In genomic region chr16:87485792-87486191, GRCh38 we compare ENCODE assay signal across 7 cellular contexts. TPM values are rescaled to one million over a fixed set of nuclear protein-coding genes. Genes with fewer than 3 reads are reported as not detected.
DNase-seq lines count a peak whose midpoint lies in the region; ATAC-seq, FAIRE-seq and TF ChIP-seq lines count a peak whose summit lies in the region.
"Not testable (repeated sequence)": the region's sequence is repeated elsewhere in the genome, so short reads cannot be mapped to it uniquely, and the experiment has no call there.

No MANE protein-coding gene starts in this region.

- ATAC-seq in T-cell (replicated peaks in 1 of 4) = peak in 1 of 4 experiments; percentile 12
- peak; percentile 83 to 85 for ATAC-seq in activated T-cell treated with anti-CD3 and anti-CD28 coated beads, Interleukin-2, amount 50 U/mL, for 72 hours (replicated peaks in 1 of 2)
- ATAC-seq in gastrocnemius medialis = not testable (repeated sequence)

- H3K27ac Mint-ChIP-seq in T-cell = peak overlapping the region; percentile 39 to 62
- H3K27ac Mint-ChIP-seq in activated T-cell treated with anti-CD3 and anti-CD28 coated beads, Interleukin-2, amount 50 U/mL, for 72 hours = peak overlapping the region; percentile 86
- not testable (repeated sequence) for H3K27ac Mint-ChIP-seq in astrocyte (ENCODE audit: unreplicated experiment)

- intact Hi-C loops in esophagus squamous epithelium (cut with DNase I) = not testable (repeated sequence)
- intact Hi-C loops in gastrocnemius medialis (cut with DNase I; ENCODE audit: low total_unique reads) = loop anchor here (5.0 kb wide), 1 partner anchor 78 kb away; no protein-coding TSS in a partner anchor

- H3K9me3 ChIP-seq in astrocyte (ENCODE audit: insufficient read depth, low read depth, low read length); esophagus squamous epithelium; liver (ENCODE audit: control insufficient read depth in 4 of 4, low read length in 3 of 4); gastrocnemius medialis: not testable (repeated sequence)

- in situ Hi-C loops in gastrocnemius medialis (cut with MboI; ENCODE audit: low sequenced_read_pairs in 4 of 4) = not testable (repeated sequence)

- not testable (repeated sequence) for H3K36me3 ChIP-seq in astrocyte (ENCODE audit: insufficient read depth, low read length); esophagus squamous epithelium; liver (ENCODE audit: control insufficient read depth in 4 of 4, insufficient read depth in 3 of 4, low read depth in 1 of 4, low read length in 3 of 4); gastrocnemius medialis

- H3K27me3 ChIP-seq in astrocyte (ENCODE audit: insufficient read depth, low read length); esophagus squamous epithelium; liver (ENCODE audit: control insufficient read depth in 4 of 4, insufficient read depth in 4 of 4, low read length in 3 of 4); gastrocnemius medialis: not testable (repeated sequence)

- FAIRE-seq in GM12891 (lab: Jason Lieb, UNC) = peak; percentile 48
- FAIRE-seq in astrocyte (lab: Jason Lieb, UNC) = not testable (repeated sequence)

- H3K79me2 ChIP-seq in astrocyte (ENCODE audit: insufficient read depth, low read length) = peaks cover 94% of the 10 kb centered on the region

- H3K4me3 ChIP-seq in astrocyte (ENCODE audit: insufficient read depth, low read depth, low read length); esophagus squamous epithelium; liver (ENCODE audit: low read depth in 1 of 3, low read length in 3 of 3); gastrocnemius medialis: not testable (repeated sequence)

- not testable (repeated sequence) for H3K27ac ChIP-seq in astrocyte (ENCODE audit: low read depth, low read length)
- H3K27ac ChIP-seq in esophagus squamous epithelium (peak overlapping the region in 3 of 4 donors; percentile 44 to 80 (median 70)), liver (ENCODE audit: low read depth in 1 of 2, low read length in 2 of 2) (peak overlapping the region; percentile 21 to 37), gastrocnemius medialis (peak overlapping the region in 3 of 4 donors; percentile 14 to 58 (median 45))

- POLR2A ChIA-PET in T-cell (lab: Charles Lee) = not testable (repeated sequence)

- peak overlapping the region; percentile 1 to 71 (median 4) for H3K4me3 Mint-ChIP-seq in T-cell
- H3K4me3 Mint-ChIP-seq in activated T-cell treated with anti-CD3 and anti-CD28 coated beads, Interleukin-2, amount 50 U/mL, for 72 hours = peak overlapping the region; percentile 31 to 85
- not testable (repeated sequence) for H3K4me3 Mint-ChIP-seq in astrocyte (ENCODE audit: unreplicated experiment)

- not testable (repeated sequence) for H3K9me3 Mint-ChIP-seq in T-cell; activated T-cell treated with anti-CD3 and anti-CD28 coated beads, Interleukin-2, amount 50 U/mL, for 72 hours; astrocyte (ENCODE audit: unreplicated experiment)

- TF ChIP-seq RAD21 in liver (IDR thresholded peaks at IDR 0.05) = not testable (repeated sequence)

- H2AFZ ChIP-seq in astrocyte (ENCODE audit: low read depth, low read length) = not testable (repeated sequence)

- H3K9ac ChIP-seq in astrocyte (ENCODE audit: low read length); liver (ENCODE audit: low read depth in 1 of 2, low read length in 2 of 2): not testable (repeated sequence)

- peaks cover 23% of the 10 kb centered on the region for H3K36me3 Mint-ChIP-seq in T-cell
- H3K36me3 Mint-ChIP-seq in activated T-cell treated with anti-CD3 and anti-CD28 coated beads, Interleukin-2, amount 50 U/mL, for 72 hours (ENCODE audit: insufficient read depth in 2 of 2); astrocyte (ENCODE audit: low read depth, unreplicated experiment): not testable (repeated sequence)

- not testable (repeated sequence) for TF ChIP-seq CTCF in astrocyte (IDR thresholded peaks at IDR 0.05; ENCODE audit: insufficient read depth, low read depth, low read length); esophagus squamous epithelium (IDR thresholded peaks at IDR 0.05); liver (IDR thresholded peaks at IDR 0.05; ENCODE audit: low read depth, low read length, missing input control); gastrocnemius medialis (IDR thresholded peaks at IDR 0.05 in 4 of 5, conservative IDR thresholded peaks at IDR 0.05 in 1 of 5)

- TF ChIP-seq POLR2A in GM12891 (IDR thresholded peaks at IDR 0.05; ENCODE audit: low read depth, low read length); esophagus squamous epithelium (IDR thresholded peaks at IDR 0.05); gastrocnemius medialis (IDR thresholded peaks at IDR 0.05): not testable (repeated sequence)

- not testable (repeated sequence) for H3K27me3 Mint-ChIP-seq in T-cell; activated T-cell treated with anti-CD3 and anti-CD28 coated beads, Interleukin-2, amount 50 U/mL, for 72 hours (ENCODE audit: low read depth); astrocyte (ENCODE audit: low read depth, unreplicated experiment)

- CTCF ChIA-PET in T-cell (lab: Charles Lee) = not testable (repeated sequence)

- H3K4me1 ChIP-seq in astrocyte (ENCODE audit: insufficient read depth, low read length) (peaks cover 30% of the 10 kb centered on the region), esophagus squamous epithelium (peaks cover 28 to 98% (median 76%) of the 10 kb centered on the region in 3 donors), liver (ENCODE audit: control insufficient read depth in 4 of 4, insufficient read depth in 4 of 4, low read length in 3 of 4) (peaks cover 16 to 67% (median 47%) of the 10 kb centered on the region in 4 donors), gastrocnemius medialis (peaks cover 88% of the 10 kb centered on the region in 2 donors)

- peak overlapping the region; percentile 58 for H3K4me2 ChIP-seq in astrocyte (ENCODE audit: low read length)

- H3K4me1 Mint-ChIP-seq in T-cell (peaks cover 87 to 90% (median 89%) of the 10 kb centered on the region in 3 donors), astrocyte (ENCODE audit: low read depth, unreplicated experiment) (peaks cover 50% of the 10 kb centered on the region)
- H3K4me1 Mint-ChIP-seq in activated T-cell treated with anti-CD3 and anti-CD28 coated beads, Interleukin-2, amount 50 U/mL, for 72 hours (ENCODE audit: low read depth) = peaks cover 89% of the 10 kb centered on the region

- WGBS in esophagus squamous epithelium, 2 donors = 46 to 52% methylated on average over 4 of the region's 4 CpGs
- 67% methylated on average over 4 of the region's 4 CpGs for WGBS in liver

- not testable (repeated sequence) for DNase-seq in GM12891 (ENCODE audit: insufficient read length, low spot score); T-cell; esophagus squamous epithelium (lab: John Stamatoyannopoulos, UW); gastrocnemius medialis
- DNase-seq in activated T-cell treated with anti-CD3 and anti-CD28 coated beads, Interleukin-2, amount 50 U/mL, for 72 hours = peak in 1 of 2 donors; percentile 19
- DNase-seq in astrocyte (ENCODE audit: low read depth) = peak; percentile 29

- peaks cover 90% of the 10 kb centered on the region for H4K20me1 ChIP-seq in astrocyte (ENCODE audit: insufficient read depth, low read length)

RNA-seq across cellular contexts. Expression of gene ZCCHC14, which starts 7.0 kb away (rescaled TPM):
- 1.5 TPM for polyA plus RNA-seq in GM12891 (2012; ENCODE audit: low read depth, missing spikeins)
- 10 to 100 TPM; 23.7 to 32.6 (median 27.3) TPM for total RNA-seq in T-cell
- total RNA-seq in activated T-cell treated with anti-CD3 and anti-CD28 coated beads, Interleukin-2, amount 50 U/mL, for 72 hours = 10 to 100 TPM; 13.6 to 14.1 TPM
- total RNA-seq in astrocyte = 19.0 and 19.2 TPM in 2 replicates
- total RNA-seq in esophagus squamous epithelium = 10 to 100 TPM in 3 of 4 donors, 1 to 10 TPM in 1; 8.3 to 19.6 (median 14.7) TPM
- total RNA-seq in liver = 10 to 100 TPM in 1 of 2 donors, 1 to 10 TPM in 1; 7.1 to 21.7 TPM
- 1 to 10 TPM; 6.3 to 8.9 TPM for polyA plus RNA-seq in liver
- 10 to 100 TPM in 1 of 4 donors, 1 to 10 TPM in 3; 8.9 to 10.7 (median 9.3) TPM for total RNA-seq in gastrocnemius medialis
